ENCODE assay signal across 8 cellular contexts in the genomic region with DNA sequence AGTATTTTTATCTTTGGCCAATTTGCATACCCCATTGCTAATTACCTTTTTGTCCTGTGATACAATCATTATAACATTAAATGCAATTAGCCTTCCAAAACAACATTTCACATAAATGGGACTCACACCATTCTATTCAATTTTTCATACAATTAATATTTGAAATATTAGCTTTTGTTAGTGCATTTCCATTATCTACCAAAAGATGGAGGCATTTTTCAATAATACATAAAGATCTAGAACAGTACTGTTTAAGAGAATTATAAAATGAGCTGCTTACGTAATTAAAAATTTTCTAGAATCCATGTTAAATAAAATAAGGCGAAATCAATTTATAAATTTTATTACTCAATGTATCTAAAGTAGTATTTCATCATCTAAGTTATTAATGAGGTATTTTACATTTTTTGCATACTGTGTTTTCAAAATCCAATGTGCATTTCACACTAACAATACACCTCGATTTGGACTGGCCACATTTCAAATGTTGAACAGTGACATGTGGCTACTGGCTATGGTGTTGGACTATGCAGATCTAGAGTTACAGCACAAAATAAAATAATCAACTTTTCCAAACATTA.
DNase-seq lines count a peak whose midpoint lies in the region; ATAC-seq, FAIRE-seq and TF ChIP-seq lines count a peak whose summit lies in the region.

No MANE protein-coding gene starts in this region.

- peak in 2 of 4 donors; percentile 18 to 20 for TF ChIP-seq CTCF in pancreas (IDR thresholded peaks at IDR 0.05)

- H3K4me3 ChIP-seq in pancreas: no peak overlapping the region

- DNase-seq in EH (ENCODE audit: low read depth) (peak; percentile 26), NCI-H1694 treated with DMSO at 0.1 percent for 48 hours (lab: John Stamatoyannopoulos, UW) (peak; percentile 6), pancreas (no peak), LoVo (ENCODE audit: low spot score) (no peak), posterior vena cava (ENCODE audit: low spot score) (no peak)

- no peaks in the 10 kb centered on the region for H3K4me1 ChIP-seq in pancreas

- peak in 3 of 4 donors; percentile 34 to 55 (median 55) for ATAC-seq in pancreas
- no peak for ATAC-seq in GM21825 (IDR thresholded peaks at IDR 0.05; ENCODE audit: unreplicated experiment)
- ATAC-seq in HG02852 (IDR thresholded peaks at IDR 0.05; ENCODE audit: unreplicated experiment): no peak

- H3K27ac ChIP-seq in pancreas: no peak overlapping the region

- no peaks in the 10 kb centered on the region for H3K27me3 ChIP-seq in pancreas

- H3K9me3 ChIP-seq in pancreas: no peaks in the 10 kb centered on the region

- H3K36me3 ChIP-seq in pancreas: no peaks in the 10 kb centered on the region

- FAIRE-seq in colon (lab: Jason Lieb, UNC): peak; percentile 69
- peak; percentile 85 for FAIRE-seq in pancreas (lab: Jason Lieb, UNC)

- intact Hi-C loops in pancreas (cut with DNase I): no loop called here
- intact Hi-C loops in posterior vena cava (cut with DNase I): loop anchor here in 1 of 2 donors (10.0 kb wide), 1 partner anchor 177 kb away; no protein-coding TSS in a partner anchor

- WGBS in pancreas, 2 donors: 59 to 69% methylated on average over 3 of the region's 3 CpGs

Comparison
In these comparisons a context has a peak if more than half of its experiments do, and no peak if none do; other contexts are left out.
1. DNase-seq: peak in EH (single experiment) and NCI-H1694 treated with DMSO at 0.1 percent for 48 hours (single experiment); none in pancreas (0 of 6), LoVo (single experiment) and posterior vena cava (single experiment).
2. ATAC-seq: peak in pancreas (3 of 4); none in GM21825 (single experiment) and HG02852 (single experiment).